7 cellular contexts compared by ENCODE assay signal in the genomic region with DNA sequence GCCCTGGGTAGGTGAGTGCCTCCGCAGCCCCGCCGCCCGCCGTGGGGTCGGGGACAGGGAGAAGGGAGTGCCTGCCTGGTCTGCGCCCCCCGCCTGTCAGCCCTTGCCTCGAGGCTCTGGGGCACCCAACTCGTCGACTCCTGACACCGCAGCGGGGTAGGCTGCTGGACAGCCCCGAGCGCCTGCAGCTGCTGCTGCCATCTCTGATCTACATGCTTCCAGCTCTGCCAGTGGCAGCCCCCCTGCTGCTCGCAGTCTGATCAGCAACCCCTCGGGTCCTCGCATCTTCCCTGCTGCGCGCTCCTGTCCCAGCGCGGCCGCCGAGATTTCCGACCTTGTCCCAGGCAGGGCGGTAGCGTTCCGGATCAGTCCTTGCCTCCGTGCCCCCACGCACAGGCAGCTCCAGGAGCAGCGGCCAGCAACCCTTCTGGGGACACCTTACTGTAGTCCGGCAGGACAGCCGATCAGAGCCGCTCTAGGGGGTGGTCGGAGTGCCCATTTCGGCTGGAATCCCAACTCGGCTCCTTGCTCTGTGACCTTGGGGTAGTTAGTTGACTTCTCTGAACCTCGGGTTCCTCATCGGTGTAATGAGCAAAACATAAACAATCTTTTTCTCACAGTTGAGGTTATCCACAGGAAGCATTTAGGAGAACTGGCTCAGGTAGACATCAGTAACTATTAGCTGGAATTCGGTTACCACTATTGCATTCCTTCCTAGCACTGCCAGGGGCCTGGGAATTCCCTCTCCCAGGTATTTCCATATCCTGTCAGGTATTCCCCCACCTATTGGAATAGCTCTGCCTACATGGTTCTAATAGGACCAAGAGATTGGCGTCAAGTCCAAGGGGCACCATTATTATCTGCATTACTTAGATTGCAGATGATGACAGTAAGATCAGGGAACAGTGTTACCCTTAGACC. TPM values are rescaled to one million over a fixed set of nuclear protein-coding genes. Genes with fewer than 3 reads are reported as not detected.
DNase-seq lines count a peak whose midpoint lies in the region; ATAC-seq, FAIRE-seq and TF ChIP-seq lines count a peak whose summit lies in the region.
"Had no signal": no experiment of that assay in that cellular context is flagged by ENCODE, and none has a peak within 500 bp of the region (broad histone marks: within the 10 kb centered on the region; RNA-seq: fewer than 3 reads in every experiment).

No MANE protein-coding gene starts in this region.

- no peaks in the 10 kb centered on the region for H3K9me1 ChIP-seq in IMR-90 (ENCODE audit: insufficient read depth, low read length)

- intact Hi-C loops in IMR-90 (cut with micrococcal nuclease): no loop called here

- peaks cover 6% of the 10 kb centered on the region for H3K4me1 Mint-ChIP-seq in endodermal cell

- no peak for TF ChIP-seq POLR2A in IMR-90 (IDR thresholded peaks at IDR 0.05; ENCODE audit: low read depth, low read length)

- H2BK15ac ChIP-seq in IMR-90 (ENCODE audit: low read depth, low read length): no peak overlapping the region

- H4K5ac ChIP-seq in IMR-90 (ENCODE audit: low read depth, low read length): no peak overlapping the region

- H3K9ac ChIP-seq in IMR-90 (ENCODE audit: low read depth, low read length): no peak overlapping the region
- no peak overlapping the region for H3K9ac ChIP-seq in endodermal cell (ENCODE audit: extremely low read depth, low read length, poor library complexity, severe bottlenecking)

- no peaks in the 10 kb centered on the region; the same call in 1 of the 2 replicates for H3K4me1 ChIP-seq in IMR-90 (ENCODE audit: control insufficient read depth, insufficient read depth, low read length)
- H3K4me1 ChIP-seq in endodermal cell (ENCODE audit: control insufficient read depth, insufficient read depth, low read length): no peaks in the 10 kb centered on the region

- H3K9me3 ChIP-seq in IMR-90 (ENCODE audit: control insufficient read depth, insufficient read depth, low read length): 0 out of 2 replicates have a peak, but pooled peaks cover 1% of the 10 kb centered on the region
- no peaks in the 10 kb centered on the region for H3K9me3 ChIP-seq in endodermal cell (ENCODE audit: control insufficient read depth, low read length)

- no peak for FAIRE-seq in HTR-8/SVneo (lab: Jason Lieb, UNC)

- no peaks in the 10 kb centered on the region for H3K36me3 ChIP-seq in IMR-90 (ENCODE audit: control insufficient read depth, insufficient read depth, low read length)
- no peaks in the 10 kb centered on the region for H3K36me3 ChIP-seq in endodermal cell (ENCODE audit: control insufficient read depth, insufficient read depth, low read length)

- no peaks in the 10 kb centered on the region for H3K79me1 ChIP-seq in IMR-90 (ENCODE audit: low read depth in 1 of 2, low read length in 2 of 2)

- no peak overlapping the region for H3K18ac ChIP-seq in IMR-90 (ENCODE audit: low read depth, low read length)

- no peaks in the 10 kb centered on the region for H3K36me3 Mint-ChIP-seq in endodermal cell (ENCODE audit: low read depth)

- peak; percentile 43 for ATAC-seq in IMR-90 (ENCODE audit: low read depth)
- ATAC-seq: Panc1 had no signal

- no peak overlapping the region for H4K91ac ChIP-seq in IMR-90 (ENCODE audit: insufficient read depth, low read depth, low read length)

- no peak overlapping the region for H3K56ac ChIP-seq in IMR-90 (ENCODE audit: extremely low read depth, insufficient read depth, low read length)

- peak overlapping the region; percentile 43; the same call in 1 of the 2 replicates for H3K4me2 ChIP-seq in IMR-90 (ENCODE audit: low read depth, low read length)

- POLR2A ChIA-PET in IMR-90 (lab: Charles Lee; ENCODE audit: unreplicated experiment): interaction anchor here (0.6 kb wide), 1 partner anchor 269 kb away, joined by 13 read pairs; no protein-coding TSS in a partner anchor

- no peak overlapping the region for H3K4ac ChIP-seq in IMR-90 (ENCODE audit: low read depth, low read length)

- TF ChIP-seq CTCF in IMR-90 (conservative IDR thresholded peaks at IDR 0.05; ENCODE audit: low read depth, low read length) (no peak), endodermal cell (conservative IDR thresholded peaks at IDR 0.05) (no peak)

- H3K4me3 Mint-ChIP-seq in endodermal cell: peak overlapping the region; percentile 55

- H3K27ac Mint-ChIP-seq in endodermal cell: no peak overlapping the region

- H2BK120ac ChIP-seq in IMR-90 (ENCODE audit: low read depth, low read length): no peak overlapping the region

- no peak overlapping the region for H2BK5ac ChIP-seq in IMR-90 (ENCODE audit: low read depth, low read length, poor library complexity, severe bottlenecking)

- no peak overlapping the region for H3K14ac ChIP-seq in IMR-90 (replicated peaks; ENCODE audit: low read depth, low read length)

- no peak overlapping the region for H2BK20ac ChIP-seq in IMR-90 (ENCODE audit: low read depth, low read length)

- H3K27me3 Mint-ChIP-seq in endodermal cell (ENCODE audit: insufficient read depth): peaks cover 98% of the 10 kb centered on the region

- no peak overlapping the region for H4K8ac ChIP-seq in IMR-90 (ENCODE audit: low read depth in 2 of 2, low read length in 2 of 2)

- peak overlapping the region; percentile 61 for H2AFZ ChIP-seq in IMR-90 (replicated peaks; ENCODE audit: low read length, poor library complexity)

- H2AK9ac ChIP-seq in IMR-90 (replicated peaks; ENCODE audit: low read depth, low read length, poor library complexity): no peak overlapping the region

- BruUV-seq in IMR-90 (replicated peaks; lab: Mats Ljungman, UMichigan): no TSS peak

- H3K27me3 ChIP-seq in IMR-90 (ENCODE audit: control insufficient read depth, insufficient read depth, low read length) (peaks cover 96% of the 10 kb centered on the region), endodermal cell (ENCODE audit: control insufficient read depth, insufficient read depth, low read length, poor library complexity, severe bottlenecking) (peaks cover 98% of the 10 kb centered on the region)

- no peak overlapping the region for H3K27ac ChIP-seq in IMR-90 (ENCODE audit: insufficient read depth, low read length)
- H3K27ac ChIP-seq in endodermal cell (ENCODE audit: low read depth, low read length): no peak overlapping the region

- no peak overlapping the region for H2AK5ac ChIP-seq in IMR-90 (ENCODE audit: low read depth, low read length)

- H3K23ac ChIP-seq in IMR-90 (ENCODE audit: low read depth, low read length): peak overlapping the region; percentile 49; the same call in 1 of the 2 replicates

- no peak for TF ChIP-seq RAD21 in IMR-90 (IDR thresholded peaks at IDR 0.05; ENCODE audit: low read length)

- peaks cover 11% of the 10 kb centered on the region; the same call in 1 of the 2 replicates for H4K20me1 ChIP-seq in IMR-90 (ENCODE audit: insufficient read depth, low read length)

- WGBS in IMR-90 (ENCODE audit: extremely low coverage in 2 of 2, insufficient read length in 1 of 2), 2 experiments: 5% methylated on average over 22 of the region's 41 CpGs; no CpG with 5 or more reads in 1 of the 2 experiments
- WGBS in endodermal cell (ENCODE audit: insufficient coverage in 1 of 2, insufficient read length in 1 of 2), 2 experiments: 10 to 17% methylated on average over 16 to 41 of the region's 41 CpGs

- in situ Hi-C loops in IMR-90 (cut with MboI; ENCODE audit: low sequenced_read_pairs): no loop called here

- CTCF ChIA-PET in IMR-90 (lab: Yijun Ruan, JAX): interaction anchor here (0.6 to 1.8 kb wide), 3 partner anchors 16 to 455 kb away, joined by 4 to 14 read pairs (median 5); no protein-coding TSS in a partner anchor

- H3K4me3 ChIP-seq in IMR-90 (ENCODE audit: insufficient read depth, low read depth, low read length) (no peak overlapping the region; the same call in 1 of the 2 replicates), endodermal cell (ENCODE audit: low read length) (peak overlapping the region; percentile 75)

- dilution Hi-C loops in IMR-90 (cut with HindIII; ENCODE audit: low sequenced_read_pairs, unreplicated experiment): no loop called here

- DNase-seq in IMR-90 (no peak), endodermal cell (peak; percentile 78), retina (peak; percentile 75), GM19240 (ENCODE audit: insufficient read length, low spot score) (no peak), MV-4-11 (lab: John Stamatoyannopoulos, UW) (no peak), HTR-8/SVneo (ENCODE audit: insufficient read length, low spot score) (no peak)

- no peaks in the 10 kb centered on the region for H3K9me3 Mint-ChIP-seq in endodermal cell

RNA-seq across cellular contexts. Expression of gene BCAN, which starts 0.6 kb away (rescaled TPM):
- total RNA-seq in IMR-90 (2012; rRNA removed) (not detected in 2 replicates), endodermal cell (under 1 TPM in 1 of 2 donors, not detected in 1; 0.31 TPM)
- 0.07 TPM in 1 of 2 replicates, not detected in the other for polyA plus RNA-seq in IMR-90 (2012; rRNA removed)
- 0.04 and 0.11 TPM in 2 replicates for polyA plus RNA-seq in IMR-90 (2012; cell fraction: cytosol; rRNA removed)
- 0.05 TPM in 2 replicates for polyA plus RNA-seq in IMR-90 (2012; cell fraction: nucleus; rRNA removed; ENCODE audit: low replicate concordance)
- 1.6 TPM for polyA plus RNA-seq in endodermal cell (2013, experiment 1 of 2)
- polyA plus RNA-seq in endodermal cell (2013, experiment 2 of 2): 0.83 TPM

RNA-seq across cellular contexts. Expression of gene HAPLN2, which starts 23.3 kb away (rescaled TPM):
- total RNA-seq in IMR-90 (2012; rRNA removed) (not detected in 2 replicates), endodermal cell (1 to 10 TPM in 1 of 2 donors, under 1 TPM in 1; 0.42 to 2.8 TPM)
- not detected in 2 replicates for polyA plus RNA-seq in IMR-90 (2012; rRNA removed)
- 0.35 TPM in 1 of 2 replicates, not detected in the other for polyA plus RNA-seq in IMR-90 (2012; cell fraction: cytosol; rRNA removed)
- polyA plus RNA-seq in IMR-90 (2012; cell fraction: nucleus; rRNA removed; ENCODE audit: low replicate concordance): 0.20 and 0.21 TPM in 2 replicates
- polyA plus RNA-seq in endodermal cell (2013, experiment 1 of 2): 0.82 TPM
- polyA plus RNA-seq in endodermal cell (2013, experiment 2 of 2): 0.54 TPM

RNA-seq across cellular contexts. Expression of gene NES, which starts 34.7 kb away (rescaled TPM):
- 40.1 and 46.1 TPM in 2 replicates for total RNA-seq in IMR-90 (2012; rRNA removed)
- 25.3 and 26.7 TPM in 2 replicates for polyA plus RNA-seq in IMR-90 (2012; rRNA removed)
- polyA plus RNA-seq in IMR-90 (2012; cell fraction: cytosol; rRNA removed): 12.6 and 13.2 TPM in 2 replicates
- polyA plus RNA-seq in IMR-90 (2012; cell fraction: nucleus; rRNA removed; ENCODE audit: low replicate concordance): 30.6 and 35.9 TPM in 2 replicates
- 100 to 1,000 TPM in 1 of 2 donors, 10 to 100 TPM in 1; 65.8 to 103 TPM for total RNA-seq in endodermal cell
- 271 TPM for polyA plus RNA-seq in endodermal cell (2013, experiment 1 of 2)
- polyA plus RNA-seq in endodermal cell (2013, experiment 2 of 2): 261 TPM

RNA-seq across cellular contexts. Expression of gene GPATCH4, which starts 41.2 kb away (rescaled TPM):
- total RNA-seq in IMR-90 (2012; rRNA removed): 30.8 and 41.8 TPM in 2 replicates
- 26.6 and 32.6 TPM in 2 replicates for polyA plus RNA-seq in IMR-90 (2012; rRNA removed)
- 13.1 and 14.7 TPM in 2 replicates for polyA plus RNA-seq in IMR-90 (2012; cell fraction: cytosol; rRNA removed)
- 16.3 and 33.1 TPM in 2 replicates for polyA plus RNA-seq in IMR-90 (2012; cell fraction: nucleus; rRNA removed; ENCODE audit: low replicate concordance)
- total RNA-seq in endodermal cell: 10 to 100 TPM; 23.0 to 34.4 TPM
- polyA plus RNA-seq in endodermal cell (2013, experiment 1 of 2): 19.7 TPM
- polyA plus RNA-seq in endodermal cell (2013, experiment 2 of 2): 17.4 TPM

RNA-seq across cellular contexts. Expression of gene NAXE, which starts 50.9 kb away (rescaled TPM):
- 70.3 and 74.2 TPM in 2 replicates for total RNA-seq in IMR-90 (2012; rRNA removed)
- polyA plus RNA-seq in IMR-90 (2012; rRNA removed): 60.6 and 61.0 TPM in 2 replicates
- polyA plus RNA-seq in IMR-90 (2012; cell fraction: cytosol; rRNA removed): 63.8 and 76.0 TPM in 2 replicates
- polyA plus RNA-seq in IMR-90 (2012; cell fraction: nucleus; rRNA removed; ENCODE audit: low replicate concordance): 25.3 and 30.2 TPM in 2 replicates
- total RNA-seq in endodermal cell: 100 to 1,000 TPM in 1 of 2 donors, 10 to 100 TPM in 1; 96.0 to 129 TPM
- 72.2 TPM for polyA plus RNA-seq in endodermal cell (2013, experiment 1 of 2)
- 60.4 TPM for polyA plus RNA-seq in endodermal cell (2013, experiment 2 of 2)

Comparison
In these comparisons a context has a peak if more than half of its experiments do, and no peak if none do; other contexts are left out.
1. DNase-seq: peak in endodermal cell (single experiment) and retina (single experiment); none in IMR-90 (single experiment), GM19240 (single experiment), MV-4-11 (single experiment) and HTR-8/SVneo (single experiment).